24 cellular contexts compared by ENCODE assay signal in the genomic region with DNA sequence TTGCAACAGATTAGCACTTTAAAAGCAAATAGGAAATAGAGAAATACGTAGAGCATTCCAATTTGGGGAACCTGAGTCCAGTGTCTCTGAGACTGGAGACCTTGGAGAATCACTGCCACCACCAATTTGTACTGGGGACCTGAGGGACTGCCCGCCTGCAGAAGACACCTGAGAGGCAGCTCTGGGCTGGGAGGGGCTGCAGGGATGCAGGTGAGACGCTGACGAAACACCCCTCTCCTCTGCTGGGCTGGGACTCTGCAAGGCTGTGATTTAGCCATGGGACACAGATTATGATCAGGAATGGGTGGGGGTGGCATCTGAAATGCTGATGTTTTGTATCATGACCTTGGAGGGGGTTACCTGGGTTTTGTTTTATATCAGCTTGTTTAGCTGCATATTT. TPM values are rescaled to one million over a fixed set of nuclear protein-coding genes. Genes with fewer than 3 reads are reported as not detected.
DNase-seq lines count a peak whose midpoint lies in the region; ATAC-seq and TF ChIP-seq lines count a peak whose summit lies in the region.
"Had no signal": no experiment of that assay in that cellular context is flagged by ENCODE, and none has a peak within 500 bp of the region (broad histone marks: within the 10 kb centered on the region; RNA-seq: fewer than 3 reads in every experiment).

No MANE protein-coding gene starts in this region.

- peaks cover 3% of the 10 kb centered on the region for H3K36me3 Mint-ChIP-seq in type B pancreatic cell

- TF ChIP-seq POLR2A in heart left ventricle (IDR thresholded peaks at IDR 0.05) = no peak

- peaks cover 19% of the 10 kb centered on the region for H3K27me3 Mint-ChIP-seq in type B pancreatic cell
- H3K27me3 Mint-ChIP-seq: stimulated activated naive CD8-positive, alpha-beta T cell treated with anti-CD3 and anti-CD28 coated beads, Interleukin-15, Interleukin-2, amounts not matched to agents 100 ng/mL and 50 ng/mL, for 24 hours had no signal

- peaks cover 0 to 21% (median 5%) of the 10 kb centered on the region in 9 donors for H3K36me3 ChIP-seq in heart left ventricle
- H3K36me3 ChIP-seq: Peyer's patch, SJSA1 had no signal

- H3K4me1 Mint-ChIP-seq in type B pancreatic cell (ENCODE audit: unreplicated experiment) = peaks cover 17% of the 10 kb centered on the region

- no peaks in the 10 kb centered on the region for H3K27me3 ChIP-seq in heart left ventricle
- H3K27me3 ChIP-seq: Peyer's patch, SJSA1, tibial nerve had no signal

- H3K9me3 Mint-ChIP-seq in type B pancreatic cell = peaks cover 3% of the 10 kb centered on the region
- H3K9me3 Mint-ChIP-seq: stimulated activated naive CD8-positive, alpha-beta T cell treated with anti-CD3 and anti-CD28 coated beads, Interleukin-15, Interleukin-2, amounts not matched to agents 100 ng/mL and 50 ng/mL, for 24 hours had no signal

- H3K9me3 ChIP-seq in heart left ventricle = peaks cover 0 to 2% (median 0%) of the 10 kb centered on the region in 12 donors
- H3K9me3 ChIP-seq: Peyer's patch, SJSA1, tibial nerve had no signal

- no peak overlapping the region for H3K4me3 Mint-ChIP-seq in type B pancreatic cell
- H3K4me3 Mint-ChIP-seq: GM23338; neural crest cell; stimulated activated naive CD8-positive, alpha-beta T cell treated with anti-CD3 and anti-CD28 coated beads, Interleukin-15, Interleukin-2, amounts not matched to agents 100 ng/mL and 50 ng/mL, for 24 hours had no signal

- DNase-seq in heart left ventricle (peak in 2 of 5 donors; percentile 12 to 15), Right ventricle myocardium inferior (ENCODE audit: missing footprints) (no peak), coronary artery (ENCODE audit: low spot score) (peak; percentile 47), posterior vena cava (ENCODE audit: low spot score) (peak; percentile 42), type B pancreatic cell (ENCODE audit: extremely low spot score, unreplicated experiment) (peak; percentile 24), RKO (ENCODE audit: low spot score) (no peak), NCI-H2081 (lab: John Stamatoyannopoulos, UW) (no peak)
- no peak for DNase-seq in activated effector memory CD4-positive, alpha-beta T cell treated with Interleukin-2 at 50 U/mL for 16 hours
- DNase-seq: activated CD4-positive, alpha-beta T cell treated with anti-CD3 and anti-CD28 coated beads, Interleukin-2, amount 50 U/mL, for 48 hours; activated gamma-delta T cell; cerebellar nuclear complex; NCI-H524; NK-92 treated with Interleukin-12 subunit alpha and Interleukin-12 subunit beta, amount 100 ng/mL, for 24 hours had no signal

- H3K4me1 ChIP-seq in heart left ventricle = peaks cover 0 to 58% (median 21%) of the 10 kb centered on the region in 12 donors

- H3K27ac ChIP-seq in heart left ventricle = peak overlapping the region; percentile 61 to 96 (median 76)
- H3K27ac ChIP-seq in coronary artery = no peak overlapping the region
- H3K27ac ChIP-seq: SJSA1 had no signal

- ATAC-seq in heart left ventricle (no peak), Right ventricle myocardium inferior (no peak)
- ATAC-seq: GM23338 had no signal

- intact Hi-C loops in heart left ventricle (cut with DNase I) (loop anchor here in 8 of 10 donors (5.0 to 10.0 kb wide), 8 partner anchors 33 to 405 kb away; a partner anchor contains a TSS), Right ventricle myocardium inferior (cut with DNase I) (loop anchor here (5.0 kb wide), 1 partner anchor 248 kb away; a partner anchor contains a TSS), posterior vena cava (cut with DNase I) (loop anchor here (5.0 to 10.0 kb wide), 2 partner anchors 178 to 395 kb away; a partner anchor contains a TSS)

- TF ChIP-seq CTCF in heart left ventricle (IDR thresholded peaks at IDR 0.05) (no peak), coronary artery (IDR thresholded peaks at IDR 0.05) (no peak), type B pancreatic cell (conservative IDR thresholded peaks at IDR 0.05) (no peak)

- no peak overlapping the region for H3K4me3 ChIP-seq in heart left ventricle
- H3K4me3 ChIP-seq in coronary artery = no peak overlapping the region
- H3K4me3 ChIP-seq: GM23338, Peyer's patch, SJSA1, tibial nerve had no signal

- 88 to 95% (median 93%) methylated on average over 4 of the region's 4 CpGs for WGBS in heart left ventricle, 4 donors

- H3K27ac Mint-ChIP-seq in type B pancreatic cell = peak overlapping the region; percentile 72
- H3K27ac Mint-ChIP-seq: GM23338, progenitor cell of endocrine pancreas had no signal

RNA-seq across cellular contexts. Expression of a gene that starts 7.0 kb away (rescaled TPM):
- total RNA-seq in heart left ventricle (10 to 100 TPM; 22.6 to 61.3 (median 31.9) TPM), Right ventricle myocardium inferior (26.8 TPM), posterior vena cava (10 to 100 TPM; 32.7 to 45.6 TPM), type B pancreatic cell (ENCODE audit: low replicate concordance) (71.6 and 72.8 TPM in 2 replicates)
- polyA plus RNA-seq in heart left ventricle = 10 to 100 TPM; 16.2 to 58.5 TPM

RNA-seq across cellular contexts. Expression of a gene that starts 50.5 kb away (rescaled TPM):
- 1 to 10 TPM in 5 of 9 donors, under 1 TPM in 4; 0.35 to 8.4 (median 1.5) TPM for total RNA-seq in heart left ventricle
- polyA plus RNA-seq in heart left ventricle = 1 to 10 TPM; 1.2 to 1.4 TPM
- 1.4 TPM for total RNA-seq in Right ventricle myocardium inferior
- total RNA-seq in posterior vena cava = 1 to 10 TPM; 2.5 to 3.4 TPM
- total RNA-seq in type B pancreatic cell (ENCODE audit: low replicate concordance) = not detected in 2 replicates
- total RNA-seq: A673, G401, GM23338, kidney epithelial cell, neural crest cell, progenitor cell of endocrine pancreas, SJSA1 had no signal
- polyA plus RNA-seq: BJ, GM23338 had no signal

RNA-seq across cellular contexts. Expression of a gene that starts 58.4 kb away (rescaled TPM):
- total RNA-seq in heart left ventricle (100 to 1,000 TPM in 5 of 9 donors, 10 to 100 TPM in 4; 57.5 to 177 (median 104) TPM), Right ventricle myocardium inferior (135 TPM), posterior vena cava (10 to 100 TPM; 11.6 to 12.2 TPM), type B pancreatic cell (ENCODE audit: low replicate concordance) (22.2 and 27.5 TPM in 2 replicates)
- 10 to 100 TPM; 43.5 to 78.9 TPM for polyA plus RNA-seq in heart left ventricle
- total RNA-seq: G401 had no signal

Comparison
In these comparisons a context has a peak if more than half of its experiments do, and no peak if none do; other contexts are left out.
1. DNase-seq: peak in coronary artery (single experiment), posterior vena cava (single experiment) and type B pancreatic cell (single experiment); none in Right ventricle myocardium inferior (single experiment), RKO (single experiment), NCI-H2081 (0 of 2) and activated effector memory CD4-positive, alpha-beta T cell treated with Interleukin-2 at 50 U/mL for 16 hours (single experiment).
2. H3K27ac ChIP-seq: peak in heart left ventricle (12 of 12); none in coronary artery (0 of 2).